In genomic region chr1:3442331-3442730, GRCh38 we compare ENCODE assay signal across 24 cellular contexts. TPM values are rescaled to one million over a fixed set of nuclear protein-coding genes. Genes with fewer than 3 reads are reported as not detected.
"Had no signal": no experiment of that assay in that cellular context is flagged by ENCODE, and none has a peak within 500 bp of the region (broad histone marks: within the 10 kb centered on the region; RNA-seq: fewer than 3 reads in every experiment).

No MANE protein-coding gene starts in this region.

- ATAC-seq: activated T-cell treated with anti-CD3 and anti-CD28 coated beads, Interleukin-2, amount 50 U/mL, for 4 hours; PC-3; T-cell had no signal

- H3K27me3 ChIP-seq: cardiac muscle cell had no signal

- H3K4me3 ChIP-seq: cardiac muscle cell had no signal

- H3K27ac ChIP-seq: brain microvascular endothelial cell, cardiac muscle cell had no signal

- DNase-seq: activated B cell treated with CpG ODN at 0.5 μM for 24 hours; activated CD4-positive, alpha-beta T cell treated with anti-CD3 and anti-CD28 coated beads for 1 hour; activated CD4-positive, alpha-beta T cell treated with anti-CD3 and anti-CD28 coated beads, Interleukin-2, amount 10 ng/mL, durations not matched to agents 24 days and 14 days; activated CD4-positive, alpha-beta T cell treated with anti-CD3 and anti-CD28 coated beads, Interleukin-2, amount 50 U/mL, for 48 hours; activated CD8-positive, alpha-beta memory T cell treated with anti-CD3 and anti-CD28 coated beads for 24 hours; activated effector memory CD4-positive, alpha-beta T cell treated with anti-CD3 and anti-CD28 coated beads, Interleukin-2, amount 50 U/mL, for 16 hours; activated naive CD4-positive, alpha-beta T cell treated with Interleukin-2 at 50 U/mL for 16 hours; activated T-cell treated with anti-CD3 and anti-CD28 coated beads, Interleukin-2, amount 50 U/mL, for 4 hours; brain microvascular endothelial cell; Kasumi-1; KBM-7; NCI-H1105 treated with DMSO at 0.1 percent for 48 hours; NCI-H1436 treated with DMSO at 0.1 percent for 48 hours; NCI-H187; NCI-H2081; NCI-H510A treated with DMSO at 0.1 percent for 48 hours; NCI-H69; NK-92 treated with Interleukin-12 subunit alpha and Interleukin-12 subunit beta, amount 100 ng/mL, for 24 hours; PC-3; SIG-M5; T-cell; T-helper 2 cell; T1000 had no signal

- H3K36me3 ChIP-seq: brain microvascular endothelial cell, cardiac muscle cell had no signal

RNA-seq across cellular contexts. Expression of gene ARHGEF16, which starts 12.1 kb away (rescaled TPM):
- total RNA-seq: activated B cell treated with CpG ODN at 0.5 μM for 24 hours; activated CD4-positive, alpha-beta T cell treated with anti-CD3 and anti-CD28 coated beads, Interleukin-2, amount 10 ng/mL, durations not matched to agents 24 days and 14 days had no signal
